Comparison of ENCODE assay signal across 16 cellular contexts in genomic region chr1:97505816-97506215, GRCh38.
A peak's percentile ranks its signal among the peaks of the same experiment; 100 is the strongest.
DNase-seq lines count a peak whose midpoint lies in the region; ATAC-seq and TF ChIP-seq lines count a peak whose summit lies in the region.
"Had no signal": no experiment of that assay in that cellular context is flagged by ENCODE, and none has a peak within 500 bp of the region (broad histone marks: within the 10 kb centered on the region; RNA-seq: fewer than 3 reads in every experiment).

No MANE protein-coding gene starts in this region.

- peaks cover 0 to 8% (median 2%) of the 10 kb centered on the region in 4 donors for H3K9me3 ChIP-seq in stomach

- no peaks in the 10 kb centered on the region for H3K36me3 ChIP-seq in stomach

- peaks cover 11% of the 10 kb centered on the region for H3K36me3 Mint-ChIP-seq in activated CD8-positive, alpha-beta T cell treated with anti-CD3 and anti-CD28 coated beads for 36 hours (ENCODE audit: low read depth)
- H3K36me3 Mint-ChIP-seq in activated CD8-positive, alpha-beta T cell treated with anti-CD3 and anti-CD28 coated beads, Interleukin-2, amount 10 ng/mL, durations not matched to agents 7 days and 5 days (ENCODE audit: low read depth) = peaks cover 2% of the 10 kb centered on the region

- no peak overlapping the region for H3K4me3 ChIP-seq in stomach

- WGBS in stomach, 5 donors = 84 to 100% (median 96%) methylated on average over 1 of the region's 1 CpG

- intact Hi-C loops in activated CD8-positive, alpha-beta T cell treated with anti-CD3 and anti-CD28 coated beads for 36 hours (cut with micrococcal nuclease) = no loop called here
- intact Hi-C loops in stomach (cut with DNase I; ENCODE audit: low total_unique reads) = no loop called here

- POLR2A ChIA-PET in activated CD8-positive, alpha-beta T cell treated with anti-CD3 and anti-CD28 coated beads for 36 hours (lab: Charles Lee) = interaction anchor here (1.3 kb wide), 1 partner anchor 10 kb away, joined by 3 read pairs; no protein-coding TSS in a partner anchor
- POLR2A ChIA-PET in activated CD8-positive, alpha-beta T cell treated with anti-CD3 and anti-CD28 coated beads, Interleukin-2, amount 10 ng/mL, durations not matched to agents 7 days and 5 days (lab: Charles Lee) = no interaction called here

- TF ChIP-seq POLR2A in stomach (IDR thresholded peaks at IDR 0.05) = no peak

- no peak overlapping the region for H3K27ac ChIP-seq in stomach
- H3K27ac ChIP-seq: 22Rv1 had no signal

- no peaks in the 10 kb centered on the region for H3K4me1 ChIP-seq in stomach

- H3K4me3 Mint-ChIP-seq in activated CD8-positive, alpha-beta T cell treated with anti-CD3 and anti-CD28 coated beads for 36 hours = no peak overlapping the region
- H3K4me3 Mint-ChIP-seq in activated CD8-positive, alpha-beta T cell treated with anti-CD3 and anti-CD28 coated beads, Interleukin-2, amount 10 ng/mL, durations not matched to agents 7 days and 5 days = no peak overlapping the region
- peak overlapping the region; percentile 12 to 53 for H3K4me3 Mint-ChIP-seq in stimulated activated naive CD8-positive, alpha-beta T cell treated with anti-CD3 and anti-CD28 coated beads, Interleukin-15, amount 100 ng/mL, for 72 hours
- H3K4me3 Mint-ChIP-seq: immature natural killer cell, neural crest cell had no signal

- H3K9me3 Mint-ChIP-seq in activated CD8-positive, alpha-beta T cell treated with anti-CD3 and anti-CD28 coated beads for 36 hours = no peaks in the 10 kb centered on the region
- H3K9me3 Mint-ChIP-seq in activated CD8-positive, alpha-beta T cell treated with anti-CD3 and anti-CD28 coated beads, Interleukin-2, amount 10 ng/mL, durations not matched to agents 7 days and 5 days (ENCODE audit: insufficient read depth) = no peaks in the 10 kb centered on the region
- H3K9me3 Mint-ChIP-seq in stimulated activated naive CD8-positive, alpha-beta T cell treated with anti-CD3 and anti-CD28 coated beads, Interleukin-15, amount 100 ng/mL, for 72 hours = peaks cover 0 to 3% of the 10 kb centered on the region in 2 donors
- H3K9me3 Mint-ChIP-seq: immature natural killer cell had no signal

- H3K4me1 Mint-ChIP-seq in activated CD8-positive, alpha-beta T cell treated with anti-CD3 and anti-CD28 coated beads for 36 hours (ENCODE audit: low read depth) = peaks cover 10% of the 10 kb centered on the region
- no peaks in the 10 kb centered on the region for H3K4me1 Mint-ChIP-seq in activated CD8-positive, alpha-beta T cell treated with anti-CD3 and anti-CD28 coated beads, Interleukin-2, amount 10 ng/mL, durations not matched to agents 7 days and 5 days (ENCODE audit: low read depth)
- H3K4me1 Mint-ChIP-seq in stimulated activated naive CD8-positive, alpha-beta T cell treated with anti-CD3 and anti-CD28 coated beads, Interleukin-15, amount 100 ng/mL, for 72 hours = peaks cover 12% of the 10 kb centered on the region

- no peaks in the 10 kb centered on the region for H3K27me3 Mint-ChIP-seq in activated CD8-positive, alpha-beta T cell treated with anti-CD3 and anti-CD28 coated beads for 36 hours
- no peaks in the 10 kb centered on the region for H3K27me3 Mint-ChIP-seq in activated CD8-positive, alpha-beta T cell treated with anti-CD3 and anti-CD28 coated beads, Interleukin-2, amount 10 ng/mL, durations not matched to agents 7 days and 5 days (ENCODE audit: low read depth)
- H3K27me3 Mint-ChIP-seq in stimulated activated naive CD8-positive, alpha-beta T cell treated with anti-CD3 and anti-CD28 coated beads, Interleukin-15, amount 100 ng/mL, for 72 hours = no peaks in the 10 kb centered on the region

- H3K27ac Mint-ChIP-seq in activated CD8-positive, alpha-beta T cell treated with anti-CD3 and anti-CD28 coated beads for 36 hours = peak overlapping the region; percentile 53
- H3K27ac Mint-ChIP-seq in activated CD8-positive, alpha-beta T cell treated with anti-CD3 and anti-CD28 coated beads, Interleukin-2, amount 10 ng/mL, durations not matched to agents 7 days and 5 days = no peak overlapping the region
- H3K27ac Mint-ChIP-seq in stimulated activated naive CD8-positive, alpha-beta T cell treated with anti-CD3 and anti-CD28 coated beads, Interleukin-15, amount 100 ng/mL, for 72 hours = peak overlapping the region in 1 of 2 donors; percentile 1

- CTCF ChIA-PET in activated CD8-positive, alpha-beta T cell treated with anti-CD3 and anti-CD28 coated beads for 36 hours (lab: Charles Lee) = interaction anchor here (2.2 kb wide), 1 partner anchor 20 kb away, joined by 8 read pairs; no protein-coding TSS in a partner anchor
- CTCF ChIA-PET in activated CD8-positive, alpha-beta T cell treated with anti-CD3 and anti-CD28 coated beads, Interleukin-2, amount 10 ng/mL, durations not matched to agents 7 days and 5 days (lab: Charles Lee) = no interaction called here

- no peak for TF ChIP-seq EP300 in stomach (IDR thresholded peaks at IDR 0.05)

- no peaks in the 10 kb centered on the region for H3K27me3 ChIP-seq in stomach

- no peak for DNase-seq in activated CD8-positive, alpha-beta T cell treated with anti-CD3 and anti-CD28 coated beads for 36 hours
- DNase-seq in activated CD8-positive, alpha-beta T cell treated with anti-CD3 and anti-CD28 coated beads, Interleukin-2, amount 10 ng/mL, durations not matched to agents 7 days and 5 days = no peak
- no peak for DNase-seq in stimulated activated naive CD8-positive, alpha-beta T cell treated with anti-CD3 and anti-CD28 coated beads, Interleukin-15, amount 100 ng/mL, for 72 hours
- DNase-seq in NCI-H82 treated with DMSO at 0.1 percent for 48 hours (lab: John Stamatoyannopoulos, UW; ENCODE audit: unreplicated experiment) (no peak), stomach (no peak), NCI-H1417 treated with DMSO at 0.1 percent for 48 hours (lab: John Stamatoyannopoulos, UW) (no peak)
- DNase-seq: activated CD4-positive, CD25-positive, alpha-beta regulatory T cell; activated effector memory CD4-positive, alpha-beta T cell treated with Interleukin-2 at 50 U/mL for 16 hours; central memory CD4-positive, alpha-beta T cell; immature natural killer cell; NCI-H345; Right ventricle myocardium superior had no signal

- peak; percentile 84 for ATAC-seq in activated CD8-positive, alpha-beta T cell treated with anti-CD3 and anti-CD28 coated beads for 36 hours
- no peak for ATAC-seq in activated CD8-positive, alpha-beta T cell treated with anti-CD3 and anti-CD28 coated beads, Interleukin-2, amount 10 ng/mL, durations not matched to agents 7 days and 5 days
- peak; percentile 98 for ATAC-seq in HG02588 (IDR thresholded peaks at IDR 0.05; ENCODE audit: unreplicated experiment)
- peak; percentile 67 for ATAC-seq in HG03280 (IDR thresholded peaks at IDR 0.05; ENCODE audit: unreplicated experiment)
- ATAC-seq in stimulated activated naive CD8-positive, alpha-beta T cell treated with anti-CD3 and anti-CD28 coated beads, Interleukin-15, amount 100 ng/mL, for 72 hours = peak; percentile 45

- TF ChIP-seq CTCF in activated CD8-positive, alpha-beta T cell treated with anti-CD3 and anti-CD28 coated beads for 36 hours (IDR thresholded peaks at IDR 0.05) = no peak
- TF ChIP-seq CTCF in stomach (IDR thresholded peaks at IDR 0.05) = no peak

Comparison
In these comparisons a context has a peak if more than half of its experiments do, and no peak if none do; other contexts are left out.
1. H3K4me3 Mint-ChIP-seq: peak in stimulated activated naive CD8-positive, alpha-beta T cell treated with anti-CD3 and anti-CD28 coated beads, Interleukin-15, amount 100 ng/mL, for 72 hours (2 of 2); none in activated CD8-positive, alpha-beta T cell treated with anti-CD3 and anti-CD28 coated beads for 36 hours (single experiment) and activated CD8-positive, alpha-beta T cell treated with anti-CD3 and anti-CD28 coated beads, Interleukin-2, amount 10 ng/mL, durations not matched to agents 7 days and 5 days (single experiment).